In the genomic region with DNA sequence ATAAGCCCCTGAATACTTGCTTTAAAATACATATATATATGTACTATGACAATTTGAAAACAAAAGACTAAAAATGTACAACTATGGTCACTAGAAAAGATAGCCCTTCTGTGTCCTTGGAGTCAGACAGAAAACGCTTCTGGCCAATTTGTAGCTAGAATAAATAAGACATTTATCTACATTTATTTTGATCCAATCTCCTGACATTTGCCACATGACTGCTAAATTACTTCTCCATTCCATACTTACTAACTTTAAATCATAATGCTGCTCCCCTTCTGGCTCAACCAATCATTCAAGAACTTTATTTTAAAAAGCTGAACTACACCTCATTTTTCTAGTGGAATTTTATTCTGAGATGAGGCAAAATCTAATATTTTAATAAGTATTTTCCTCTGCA, we compare ENCODE assay signal across 9 cellular contexts.
DNase-seq lines count a peak whose midpoint lies in the region; ATAC-seq and TF ChIP-seq lines count a peak whose summit lies in the region.
"Had no signal": no experiment of that assay in that cellular context is flagged by ENCODE, and none has a peak within 500 bp of the region (broad histone marks: within the 10 kb centered on the region; RNA-seq: fewer than 3 reads in every experiment).

No MANE protein-coding gene starts in this region.

- H3K36me3 ChIP-seq in left ventricle myocardium inferior = no peaks in the 10 kb centered on the region
- no peaks in the 10 kb centered on the region for H3K36me3 ChIP-seq in tibial nerve

- peaks cover 84% of the 10 kb centered on the region for H3K4me1 Mint-ChIP-seq in activated naive CD8-positive, alpha-beta T cell treated with anti-CD3 and anti-CD28 coated beads for 36 hours
- peaks cover 63% of the 10 kb centered on the region for H3K4me1 Mint-ChIP-seq in memory B cell

- TF ChIP-seq EP300 in tibial nerve (IDR thresholded peaks at IDR 0.05) = no peak

- H3K27me3 Mint-ChIP-seq in activated naive CD8-positive, alpha-beta T cell treated with anti-CD3 and anti-CD28 coated beads for 36 hours = no peaks in the 10 kb centered on the region
- no peaks in the 10 kb centered on the region for H3K27me3 Mint-ChIP-seq in memory B cell

- intact Hi-C loops in left ventricle myocardium inferior (cut with micrococcal nuclease) = no loop called here
- intact Hi-C loops in left cardiac atrium (cut with DNase I) = no loop called here

- no peaks in the 10 kb centered on the region for H3K9me3 Mint-ChIP-seq in activated naive CD8-positive, alpha-beta T cell treated with anti-CD3 and anti-CD28 coated beads for 36 hours
- no peaks in the 10 kb centered on the region for H3K9me3 Mint-ChIP-seq in memory B cell

- no peaks in the 10 kb centered on the region for H3K9me3 ChIP-seq in left ventricle myocardium inferior (replicated peaks)
- no peaks in the 10 kb centered on the region for H3K9me3 ChIP-seq in tibial nerve

- ATAC-seq in left cardiac atrium (no peak), memory B cell (ENCODE audit: low read depth) (no peak), HG02938 (IDR thresholded peaks at IDR 0.05; ENCODE audit: unreplicated experiment) (no peak), HG03135 (IDR thresholded peaks at IDR 0.05; ENCODE audit: unreplicated experiment) (no peak)

- no peak for TF ChIP-seq POLR2A in tibial nerve (IDR thresholded peaks at IDR 0.05)

- H3K27ac Mint-ChIP-seq in activated naive CD8-positive, alpha-beta T cell treated with anti-CD3 and anti-CD28 coated beads for 36 hours = peak overlapping the region; percentile 76
- H3K27ac Mint-ChIP-seq in memory B cell = peak overlapping the region; percentile 93

- H3K4me3 Mint-ChIP-seq in activated naive CD8-positive, alpha-beta T cell treated with anti-CD3 and anti-CD28 coated beads for 36 hours = peak overlapping the region; percentile 62
- no peak overlapping the region for H3K4me3 Mint-ChIP-seq in memory B cell

- no peak for DNase-seq in left ventricle myocardium inferior
- no peak for DNase-seq in left cardiac atrium
- no peak for DNase-seq in activated naive CD8-positive, alpha-beta T cell treated with anti-CD3 and anti-CD28 coated beads for 36 hours
- no peak for DNase-seq in memory B cell (ENCODE audit: low spot score in 2 of 2)
- DNase-seq in tibial nerve (ENCODE audit: low spot score in 2 of 2) = no peak
- no peak for DNase-seq in NCI-H1092 (lab: John Stamatoyannopoulos, UW)
- DNase-seq: activated effector memory CD4-positive, alpha-beta T cell treated with Interleukin-2 at 50 U/mL for 16 hours had no signal

- H3K4me3 ChIP-seq in left ventricle myocardium inferior = peak overlapping the region; percentile 72
- peak overlapping the region in 1 of 4 donors; percentile 54 for H3K4me3 ChIP-seq in tibial nerve

- peak overlapping the region; percentile 83 for H3K27ac ChIP-seq in left ventricle myocardium inferior (replicated peaks)
- H3K27ac ChIP-seq in tibial nerve = peak overlapping the region; percentile 29 to 87 (median 63)

- WGBS in tibial nerve, 2 donors = 26 to 27% methylated on average over 1 of the region's 1 CpG

- H3K27me3 ChIP-seq in left ventricle myocardium inferior (ENCODE audit: low read depth) (no peaks in the 10 kb centered on the region), tibial nerve (no peaks in the 10 kb centered on the region)

- H3K4me1 ChIP-seq in left ventricle myocardium inferior (peaks cover 85% of the 10 kb centered on the region), tibial nerve (peaks cover 0 to 86% (median 52%) of the 10 kb centered on the region in 4 donors)

- peaks cover 15% of the 10 kb centered on the region for H3K36me3 Mint-ChIP-seq in activated naive CD8-positive, alpha-beta T cell treated with anti-CD3 and anti-CD28 coated beads for 36 hours
- peaks cover 4% of the 10 kb centered on the region for H3K36me3 Mint-ChIP-seq in memory B cell

- TF ChIP-seq CTCF in left ventricle myocardium inferior (IDR thresholded peaks at IDR 0.05; ENCODE audit: borderline replicate concordance) = no peak
- TF ChIP-seq CTCF in tibial nerve (IDR thresholded peaks at IDR 0.05) = no peak
